8 cellular contexts compared by ENCODE assay signal in the genomic region with DNA sequence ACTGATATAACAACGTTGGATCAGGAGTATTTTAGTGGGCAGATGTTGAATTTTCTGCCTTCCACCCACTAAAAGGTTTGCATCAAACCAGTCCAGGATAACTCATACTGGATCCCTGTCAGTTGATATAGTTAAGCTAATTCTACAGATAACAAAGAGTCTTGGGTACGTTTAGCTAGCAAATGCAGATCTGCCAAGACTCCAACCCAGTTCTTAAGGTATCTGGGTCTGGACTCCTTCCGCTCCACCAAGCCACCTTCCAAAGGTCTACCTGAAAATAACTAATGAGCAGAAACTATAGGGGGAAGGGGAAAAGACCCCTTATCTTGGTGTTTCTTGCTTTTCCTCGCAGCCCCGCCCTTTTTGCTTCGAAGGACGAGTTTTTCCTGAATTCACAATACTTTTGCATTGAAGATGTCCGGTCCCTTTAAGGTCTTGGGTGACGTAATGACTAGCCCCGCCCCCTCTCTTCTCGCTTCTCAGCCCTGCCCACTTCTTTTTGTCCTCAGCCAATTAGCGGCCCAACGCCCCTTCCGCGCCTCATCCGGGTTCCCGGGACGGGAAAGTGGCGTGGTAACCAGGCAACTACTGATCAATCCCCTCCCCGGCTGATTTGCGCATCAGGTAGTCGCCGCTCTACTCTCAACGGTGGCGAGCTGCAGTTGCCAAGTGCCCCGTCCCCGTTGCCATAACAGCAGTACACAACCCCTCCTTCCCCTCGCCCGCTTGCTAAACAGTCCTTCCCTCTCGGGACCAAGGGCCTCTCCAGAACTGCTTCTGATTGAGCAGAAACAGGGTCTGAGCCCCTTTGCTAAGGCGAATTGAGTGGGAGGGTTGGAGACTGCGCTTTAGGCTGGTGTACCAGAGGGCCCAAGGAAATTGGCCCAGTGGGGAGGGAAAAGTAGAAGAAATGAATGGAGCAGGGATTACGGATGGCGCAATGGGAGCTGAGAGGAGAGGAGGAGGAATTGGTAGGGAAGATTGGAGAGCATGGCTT. TPM values are rescaled to one million over a fixed set of nuclear protein-coding genes. Genes with fewer than 3 reads are reported as not detected.
DNase-seq lines count a peak whose midpoint lies in the region; ATAC-seq lines count a peak whose summit lies in the region.

Gene LRRC23 (plus strand): TSS at position 543 of the 997 bp plus-strand sequence. CDS start 812 bp downstream, outside the sequence.

- H3K9me3 ChIP-seq in mucosa of rectum (ENCODE audit: control insufficient read depth in 2 of 2, low read length in 2 of 2), result no peaks in the 10 kb centered on the region

- DNase-seq in DMS153 (lab: John Stamatoyannopoulos, UW) (peak; percentile 97), OCI-M2 (lab: John Stamatoyannopoulos, UW; ENCODE audit: unreplicated experiment) (peak; percentile 90)
- peak; percentile 96 for DNase-seq in Jurkat, Clone E6-1 (ENCODE audit: low read depth, low spot score)
- DNase-seq in activated T-cell treated with anti-CD3 and anti-CD28 coated beads, Interleukin-2, amount 50 U/mL, for 1 hour, result peak; percentile 97
- DNase-seq in stimulated activated CD8-positive, alpha-beta memory T cell treated with anti-CD3 and anti-CD28 coated beads, Interleukin-4, amount 100 ng/mL, for 4 hours (ENCODE audit: low read depth in 2 of 2, low spot score in 1 of 2), result peak; percentile 94 to 95

- peak within 1 kb of the TSS; percentile 70 to 79 for H3K27ac ChIP-seq in mucosa of rectum (ENCODE audit: low read depth in 2 of 2, low read length in 2 of 2)

- peak within 1 kb of the TSS; percentile 90 for H3K4me3 ChIP-seq in Jurkat, Clone E6-1 (ENCODE audit: low read length)
- peak within 1 kb of the TSS; percentile 92 to 97 for H3K4me3 ChIP-seq in mucosa of rectum (ENCODE audit: low read length in 2 of 2)

- no peaks in the 10 kb centered on the region for H3K36me3 ChIP-seq in mucosa of rectum (ENCODE audit: control insufficient read depth in 2 of 2, insufficient read depth in 2 of 2, low read length in 2 of 2)

- H3K9ac ChIP-seq in mucosa of rectum (ENCODE audit: low read depth in 1 of 2, low read length in 2 of 2), result peak within 1 kb of the TSS; percentile 82 to 93

- H3K4me1 ChIP-seq in mucosa of rectum (ENCODE audit: control insufficient read depth in 2 of 2, insufficient read depth in 2 of 2, low read length in 2 of 2), result peaks cover 10 to 15% of the 10 kb centered on the region in 2 donors

- H3K27me3 ChIP-seq in mucosa of rectum (ENCODE audit: control insufficient read depth in 2 of 2, insufficient read depth in 2 of 2, low read length in 2 of 2), result no peaks in the 10 kb centered on the region

- peak; percentile 96 for ATAC-seq in GM21529 (IDR thresholded peaks at IDR 0.05; ENCODE audit: unreplicated experiment)
- ATAC-seq in esophagus mucosa, result peak; percentile 96

RNA-seq across cellular contexts. Expression of gene LRRC23, which starts in this region (rescaled TPM):
- 20.7 TPM for polyA plus RNA-seq in Jurkat, Clone E6-1 (2012; ENCODE audit: insufficient read depth, insufficient read length)
- 3.2 TPM for total RNA-seq in esophagus mucosa

Comparison
In these comparisons a context has a peak if more than half of its experiments do, and no peak if none do; other contexts are left out.
1. Peak in every context shown above with its lines: DNase-seq, ATAC-seq, H3K4me3 ChIP-seq and H3K27ac ChIP-seq.